In the genomic region with DNA sequence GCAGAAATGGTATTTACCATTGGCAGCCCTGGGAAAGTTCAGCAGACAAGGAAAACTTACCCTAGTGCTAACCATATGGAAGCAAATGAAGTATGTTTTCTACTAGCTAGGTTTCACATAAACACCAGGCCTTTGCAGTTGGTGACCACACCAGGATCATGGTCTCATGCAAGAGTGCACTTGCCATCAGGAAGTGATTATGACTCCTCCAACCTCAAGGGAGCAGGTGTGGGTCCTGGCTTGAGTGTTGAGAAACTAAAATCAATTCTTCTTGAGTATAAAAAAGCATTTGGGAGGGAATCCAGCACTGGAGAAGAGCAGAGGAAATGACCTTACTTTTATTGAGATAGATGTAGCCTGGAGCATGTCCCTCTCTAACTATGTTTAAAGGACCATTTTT, we compare ENCODE assay signal across 8 cellular contexts. TPM values are rescaled to one million over a fixed set of nuclear protein-coding genes. Genes with fewer than 3 reads are reported as not detected.
A peak's percentile ranks its signal among the peaks of the same experiment; 100 is the strongest.
DNase-seq lines count a peak whose midpoint lies in the region; ATAC-seq lines count a peak whose summit lies in the region.

No MANE protein-coding gene starts in this region.

- no peak for DNase-seq in activated CD8-positive, alpha-beta T cell treated with anti-CD3 and anti-CD28 coated beads, Interleukin-2, amount 10 ng/mL, durations not matched to agents 7 days and 5 days
- DNase-seq in DMS114 treated with DMSO at 0.1 percent for 48 hours (lab: John Stamatoyannopoulos, UW; ENCODE audit: unreplicated experiment) (no peak), putamen (ENCODE audit: low spot score) (no peak), left colon (no peak)
- no peak for DNase-seq in activated CD8-positive, alpha-beta memory T cell treated with anti-CD3 and anti-CD28 coated beads, Interleukin-2, amount 50 U/mL, for 4 hours

- H3K4me3 Mint-ChIP-seq in activated CD8-positive, alpha-beta T cell treated with anti-CD3 and anti-CD28 coated beads, Interleukin-2, amount 10 ng/mL, durations not matched to agents 7 days and 5 days = no peak overlapping the region

- no peak overlapping the region for H3K27ac Mint-ChIP-seq in activated CD8-positive, alpha-beta T cell treated with anti-CD3 and anti-CD28 coated beads, Interleukin-2, amount 10 ng/mL, durations not matched to agents 7 days and 5 days

- intact Hi-C loops in left colon (cut with DNase I, micrococcal nuclease) = no loop called here

- CTCF ChIA-PET in activated CD8-positive, alpha-beta T cell treated with anti-CD3 and anti-CD28 coated beads, Interleukin-2, amount 10 ng/mL, durations not matched to agents 7 days and 5 days (lab: Charles Lee) = no interaction called here

- peaks cover 11% of the 10 kb centered on the region for H3K4me1 Mint-ChIP-seq in activated CD8-positive, alpha-beta T cell treated with anti-CD3 and anti-CD28 coated beads, Interleukin-2, amount 10 ng/mL, durations not matched to agents 7 days and 5 days (ENCODE audit: low read depth)

- H3K9me3 Mint-ChIP-seq in activated CD8-positive, alpha-beta T cell treated with anti-CD3 and anti-CD28 coated beads, Interleukin-2, amount 10 ng/mL, durations not matched to agents 7 days and 5 days (ENCODE audit: insufficient read depth) = no peaks in the 10 kb centered on the region

- no peaks in the 10 kb centered on the region for H3K36me3 Mint-ChIP-seq in activated CD8-positive, alpha-beta T cell treated with anti-CD3 and anti-CD28 coated beads, Interleukin-2, amount 10 ng/mL, durations not matched to agents 7 days and 5 days (ENCODE audit: low read depth)

- ATAC-seq in GM18499 (IDR thresholded peaks at IDR 0.05; ENCODE audit: insufficient read depth, unreplicated experiment) = peak; percentile 88
- ATAC-seq in GM21367 (IDR thresholded peaks at IDR 0.05; ENCODE audit: unreplicated experiment) = peak; percentile 96
- peak; percentile 88 for ATAC-seq in HG03097 (IDR thresholded peaks at IDR 0.05; ENCODE audit: low FRiP score, unreplicated experiment)
- ATAC-seq in activated CD8-positive, alpha-beta T cell treated with anti-CD3 and anti-CD28 coated beads, Interleukin-2, amount 10 ng/mL, durations not matched to agents 7 days and 5 days = peak; percentile 33
- no peak for ATAC-seq in left colon

- H3K27me3 Mint-ChIP-seq in activated CD8-positive, alpha-beta T cell treated with anti-CD3 and anti-CD28 coated beads, Interleukin-2, amount 10 ng/mL, durations not matched to agents 7 days and 5 days (ENCODE audit: low read depth) = peaks cover 3% of the 10 kb centered on the region

- POLR2A ChIA-PET in activated CD8-positive, alpha-beta T cell treated with anti-CD3 and anti-CD28 coated beads, Interleukin-2, amount 10 ng/mL, durations not matched to agents 7 days and 5 days (lab: Charles Lee) = no interaction called here

RNA-seq across cellular contexts. Expression of gene SPAG16, which starts 56.8 kb away (rescaled TPM):
- total RNA-seq in activated CD8-positive, alpha-beta T cell treated with anti-CD3 and anti-CD28 coated beads, Interleukin-2, amount 10 ng/mL, durations not matched to agents 7 days and 5 days = 10 to 100 TPM; 11.1 to 12.5 TPM
- 10 to 100 TPM; 21.0 to 21.8 TPM for total RNA-seq in left colon
